Comparison of ENCODE assay signal across 1 cellular context in genomic region chr12:48036818-48037217, GRCh38.
A peak's percentile ranks its signal among the peaks of the same experiment; 100 is the strongest.
TF ChIP-seq lines count a peak whose summit lies in the region.

No MANE protein-coding gene starts in this region.

TF ChIP-seq in K562, 482 proteins besides CTCF, POLR2A, EP300 and RAD21:
- TF ChIP-seq HEY1 (CRISPR knock-in tag; IDR thresholded peaks at IDR 0.05; ENCODE audit: borderline replicate concordance) (no peak), ZNF253 (CRISPR knock-in tag; conservative IDR thresholded peaks at IDR 0.05) (no peak), HMBOX1 (IDR thresholded peaks at IDR 0.05) (peak; percentile 45; the same call in 1 of the 2 replicates)
